In genomic region chr17:40364906-40365305, GRCh38 we compare ENCODE assay signal across 17 cellular contexts. TPM values are rescaled to one million over a fixed set of nuclear protein-coding genes. Genes with fewer than 3 reads are reported as not detected.
DNase-seq lines count a peak whose midpoint lies in the region; ATAC-seq and TF ChIP-seq lines count a peak whose summit lies in the region.
"Had no signal": no experiment of that assay in that cellular context is flagged by ENCODE, and none has a peak within 500 bp of the region (broad histone marks: within the 10 kb centered on the region; RNA-seq: fewer than 3 reads in every experiment).

No MANE protein-coding gene starts in this region.

- H3K27ac Mint-ChIP-seq in activated T-helper 2 cell treated with anti-CD3 and anti-CD28 coated beads, Interferon-gamma antibody, Interleukin-2, Interleukin-4, amounts not matched to agents 10 μg/mL and 5 μg/mL and 100 μg/mL, durations not matched to agents 14 hours and 24 hours and 36 hours, result no peak overlapping the region
- H3K27ac Mint-ChIP-seq: activated naive CD4-positive, alpha-beta T cell treated with anti-CD3 and anti-CD28 coated beads, Interleukin-2, amount 50 U/mL, for 72 hours; T-helper 17 cell had no signal

- no peak for DNase-seq in heart right ventricle
- DNase-seq in left ventricle myocardium superior, result no peak
- DNase-seq in activated T-helper 2 cell treated with anti-CD3 and anti-CD28 coated beads, Interferon-gamma antibody, Interleukin-2, Interleukin-4, amounts not matched to agents 10 μg/mL and 5 μg/mL and 100 μg/mL, durations not matched to agents 14 hours and 24 hours and 36 hours (ENCODE audit: low spot score), result no peak
- DNase-seq in lower lobe of right lung, result no peak
- peak; percentile 31 for DNase-seq in upper lobe of right lung
- no peak for DNase-seq in islet precursor cell
- no peak for DNase-seq in DMS53 (lab: John Stamatoyannopoulos, UW)
- DNase-seq: hypothalamus, left colon, NCI-H1694 treated with DMSO at 0.1 percent for 48 hours, NCI-H345, SHP77, T-helper 17 cell had no signal

- H3K4me3 Mint-ChIP-seq in activated T-helper 2 cell treated with anti-CD3 and anti-CD28 coated beads, Interferon-gamma antibody, Interleukin-2, Interleukin-4, amounts not matched to agents 10 μg/mL and 5 μg/mL and 100 μg/mL, durations not matched to agents 14 hours and 24 hours and 36 hours (ENCODE audit: low read depth), result peak overlapping the region; percentile 55

- H3K4me3 ChIP-seq in heart right ventricle (peak overlapping the region in 8 of 10 donors; percentile 40 to 67 (median 52)), lower lobe of right lung (peak overlapping the region; percentile 64), upper lobe of right lung (no peak overlapping the region)

- no peak for TF ChIP-seq CTCF in heart right ventricle (IDR thresholded peaks at IDR 0.05)
- no peak for TF ChIP-seq CTCF in lower lobe of right lung (IDR thresholded peaks at IDR 0.05)
- TF ChIP-seq CTCF in upper lobe of right lung (IDR thresholded peaks at IDR 0.05), result no peak

- H3K36me3 Mint-ChIP-seq in activated T-helper 2 cell treated with anti-CD3 and anti-CD28 coated beads, Interferon-gamma antibody, Interleukin-2, Interleukin-4, amounts not matched to agents 10 μg/mL and 5 μg/mL and 100 μg/mL, durations not matched to agents 14 hours and 24 hours and 36 hours (ENCODE audit: low read depth), result peaks cover 3% of the 10 kb centered on the region
- H3K36me3 Mint-ChIP-seq: activated naive CD4-positive, alpha-beta T cell treated with anti-CD3 and anti-CD28 coated beads, Interleukin-2, amount 50 U/mL, for 72 hours had no signal

- no peak for ATAC-seq in heart right ventricle
- ATAC-seq in left ventricle myocardium superior, result no peak
- ATAC-seq in lower lobe of right lung, result no peak
- ATAC-seq in upper lobe of right lung, result no peak
- no peak for ATAC-seq in GM19452 (IDR thresholded peaks at IDR 0.05; ENCODE audit: unreplicated experiment)
- ATAC-seq: activated CD4-positive, CD25-positive, alpha-beta regulatory T cell treated with anti-CD3 and anti-CD28 coated beads, Interleukin-2, amount 50 U/mL, for 24 hours; activated naive CD4-positive, alpha-beta T cell treated with anti-CD3 and anti-CD28 coated beads, Interleukin-2, amount 50 U/mL, for 72 hours; left colon; T-helper 17 cell had no signal

- H3K4me1 Mint-ChIP-seq in activated T-helper 2 cell treated with anti-CD3 and anti-CD28 coated beads, Interferon-gamma antibody, Interleukin-2, Interleukin-4, amounts not matched to agents 10 μg/mL and 5 μg/mL and 100 μg/mL, durations not matched to agents 14 hours and 24 hours and 36 hours (ENCODE audit: low read depth), result peaks cover 8% of the 10 kb centered on the region

- peaks cover 0 to 25% (median 10%) of the 10 kb centered on the region in 9 donors for H3K4me1 ChIP-seq in heart right ventricle
- peaks cover 15% of the 10 kb centered on the region for H3K4me1 ChIP-seq in lower lobe of right lung
- H3K4me1 ChIP-seq in upper lobe of right lung, result peaks cover 6% of the 10 kb centered on the region

- peaks cover 0 to 4% (median 0%) of the 10 kb centered on the region in 9 donors for H3K36me3 ChIP-seq in heart right ventricle
- H3K36me3 ChIP-seq in lower lobe of right lung, result no peaks in the 10 kb centered on the region
- no peaks in the 10 kb centered on the region for H3K36me3 ChIP-seq in upper lobe of right lung

- H3K9me3 ChIP-seq in heart right ventricle, result no peaks in the 10 kb centered on the region
- no peaks in the 10 kb centered on the region for H3K9me3 ChIP-seq in lower lobe of right lung
- H3K9me3 ChIP-seq in upper lobe of right lung, result no peaks in the 10 kb centered on the region

- intact Hi-C loops in heart right ventricle (cut with DNase I), result loop anchor here in 9 of 10 donors (5.0 to 10.0 kb wide), 10 partner anchors 32 to 200 kb away; partner anchors contain the start of genes TOP2A (in 4 of the 9), CCR7 (in 2 of the 9) and IGFBP4 (in 1 of the 9)
- intact Hi-C loops in left ventricle myocardium superior (cut with micrococcal nuclease), result no loop called here
- intact Hi-C loops in activated T-helper 2 cell treated with anti-CD3 and anti-CD28 coated beads, Interferon-gamma antibody, Interleukin-2, Interleukin-4, amounts not matched to agents 10 μg/mL and 5 μg/mL and 100 μg/mL, durations not matched to agents 14 hours and 24 hours and 36 hours (cut with micrococcal nuclease), result loop anchor here (5.0 kb wide), 2 partner anchors 37 to 82 kb away; no protein-coding TSS in a partner anchor
- intact Hi-C loops in lower lobe of right lung (cut with DNase I), result no loop called here
- intact Hi-C loops in upper lobe of right lung (cut with DNase I), result loop anchor here (10.0 kb wide), 1 partner anchor 170 kb away; no protein-coding TSS in a partner anchor

- peaks cover 2% of the 10 kb centered on the region for H3K27me3 Mint-ChIP-seq in activated T-helper 2 cell treated with anti-CD3 and anti-CD28 coated beads, Interferon-gamma antibody, Interleukin-2, Interleukin-4, amounts not matched to agents 10 μg/mL and 5 μg/mL and 100 μg/mL, durations not matched to agents 14 hours and 24 hours and 36 hours (ENCODE audit: low read depth)

- peak overlapping the region in 3 of 10 donors; percentile 81 to 83 (median 81) for H3K27ac ChIP-seq in heart right ventricle
- no peak overlapping the region for H3K27ac ChIP-seq in lower lobe of right lung
- no peak overlapping the region for H3K27ac ChIP-seq in upper lobe of right lung

- no peaks in the 10 kb centered on the region for H3K9me3 Mint-ChIP-seq in activated T-helper 2 cell treated with anti-CD3 and anti-CD28 coated beads, Interferon-gamma antibody, Interleukin-2, Interleukin-4, amounts not matched to agents 10 μg/mL and 5 μg/mL and 100 μg/mL, durations not matched to agents 14 hours and 24 hours and 36 hours
- H3K9me3 Mint-ChIP-seq: activated naive CD4-positive, alpha-beta T cell treated with anti-CD3 and anti-CD28 coated beads, Interleukin-2, amount 50 U/mL, for 72 hours had no signal

- 72 to 77% methylated on average over 9 of the region's 9 CpGs for WGBS in heart right ventricle, 2 donors

- H3K27me3 ChIP-seq in heart right ventricle, result peaks cover 0 to 26% (median 0%) of the 10 kb centered on the region in 7 donors
- no peaks in the 10 kb centered on the region for H3K27me3 ChIP-seq in lower lobe of right lung (ENCODE audit: low read depth)
- no peaks in the 10 kb centered on the region for H3K27me3 ChIP-seq in upper lobe of right lung

RNA-seq across cellular contexts. Expression of gene GJD3, which starts 0.4 kb away (rescaled TPM):
- 1 to 10 TPM in 9 of 10 donors, under 1 TPM in 1; 0.79 to 6.2 (median 2.1) TPM for total RNA-seq in heart right ventricle
- under 1 TPM; 0.65 to 0.88 TPM for polyA plus RNA-seq in heart right ventricle
- 1.2 TPM for total RNA-seq in left ventricle myocardium superior
- 0.48 TPM in 1 of 2 replicates, not detected in the other for total RNA-seq in activated T-helper 2 cell treated with anti-CD3 and anti-CD28 coated beads, Interferon-gamma antibody, Interleukin-2, Interleukin-4, amounts not matched to agents 10 μg/mL and 5 μg/mL and 100 μg/mL, durations not matched to agents 14 hours and 24 hours and 36 hours
- 3.1 TPM for total RNA-seq in lower lobe of right lung
- total RNA-seq in upper lobe of right lung, result 2.8 TPM
- total RNA-seq: activated naive CD4-positive, alpha-beta T cell treated with anti-CD3 and anti-CD28 coated beads, Interleukin-2, amount 50 U/mL, for 72 hours; HT1080; T-helper 17 cell had no signal

RNA-seq across cellular contexts. Expression of gene TOP2A, which starts 52.8 kb away (rescaled TPM):
- 10 to 100 TPM in 1 of 10 donors, 1 to 10 TPM in 4, under 1 TPM in 5; 0.17 to 20.0 (median 1.0) TPM for total RNA-seq in heart right ventricle
- 1 to 10 TPM in 1 of 2 donors, under 1 TPM in 1; 0.28 to 1.5 TPM for polyA plus RNA-seq in heart right ventricle
- 1.1 TPM for total RNA-seq in left ventricle myocardium superior
- total RNA-seq in activated T-helper 2 cell treated with anti-CD3 and anti-CD28 coated beads, Interferon-gamma antibody, Interleukin-2, Interleukin-4, amounts not matched to agents 10 μg/mL and 5 μg/mL and 100 μg/mL, durations not matched to agents 14 hours and 24 hours and 36 hours, result 193 and 199 TPM in 2 replicates
- 6.7 TPM for total RNA-seq in lower lobe of right lung
- total RNA-seq in upper lobe of right lung, result 3.3 TPM

RNA-seq across cellular contexts. Expression of gene RARA, which starts 55.9 kb away (rescaled TPM):
- total RNA-seq in heart right ventricle, result 10 to 100 TPM; 11.2 to 34.0 (median 18.3) TPM
- polyA plus RNA-seq in heart right ventricle, result 10 to 100 TPM; 19.0 to 20.8 TPM
- 18.6 TPM for total RNA-seq in left ventricle myocardium superior
- 30.4 and 35.1 TPM in 2 replicates for total RNA-seq in activated T-helper 2 cell treated with anti-CD3 and anti-CD28 coated beads, Interferon-gamma antibody, Interleukin-2, Interleukin-4, amounts not matched to agents 10 μg/mL and 5 μg/mL and 100 μg/mL, durations not matched to agents 14 hours and 24 hours and 36 hours
- total RNA-seq in lower lobe of right lung, result 82.6 TPM
- 69.7 TPM for total RNA-seq in upper lobe of right lung

Comparison
In these comparisons a context has a peak if more than half of its experiments do, and no peak if none do; other contexts are left out.
1. intact Hi-C loops: an anchor here in heart right ventricle (5.0 to 10.0 kb wide), activated T-helper 2 cell treated with anti-CD3 and anti-CD28 coated beads, Interferon-gamma antibody, Interleukin-2, Interleukin-4, amounts not matched to agents 10 μg/mL and 5 μg/mL and 100 μg/mL, durations not matched to agents 14 hours and 24 hours and 36 hours (5.0 kb wide) and upper lobe of right lung (10.0 kb wide); none called in left ventricle myocardium superior and lower lobe of right lung.